In genomic region chr2:85999131-85999831, GRCh38 we compare ENCODE assay signal across 9 cellular contexts.
DNase-seq lines count a peak whose midpoint lies in the region; ATAC-seq and FAIRE-seq lines count a peak whose summit lies in the region.
"Had no signal": no experiment of that assay in that cellular context is flagged by ENCODE, and none has a peak within 500 bp of the region (broad histone marks: within the 10 kb centered on the region; RNA-seq: fewer than 3 reads in every experiment).

No MANE protein-coding gene starts in this region.

- WGBS in right cardiac atrium: 54% methylated on average over 8 of the region's 8 CpGs

- H3K4me1 ChIP-seq in right cardiac atrium (ENCODE audit: control insufficient read depth, insufficient read depth, low read length): peaks cover 36% of the 10 kb centered on the region

- H3K4me3 Mint-ChIP-seq in activated T-helper 17 cell treated with anti-CD3 and anti-CD28 coated beads, Interleukin-2, amount 50 U/mL, for 72 hours: peak overlapping the region; percentile 67

- H3K27ac ChIP-seq in right cardiac atrium (ENCODE audit: low read length): peak overlapping the region; percentile 89

- no peaks in the 10 kb centered on the region for H3K27me3 ChIP-seq in right cardiac atrium (ENCODE audit: control insufficient read depth, insufficient read depth)

- no peaks in the 10 kb centered on the region for H3K9me3 ChIP-seq in right cardiac atrium (ENCODE audit: control insufficient read depth, low read length)

- FAIRE-seq in G401.6 (lab: Jason Lieb, UNC): peak; percentile 98
- FAIRE-seq: keratinocyte had no signal

- peaks cover 20% of the 10 kb centered on the region for H3K4me1 Mint-ChIP-seq in activated T-helper 17 cell treated with anti-CD3 and anti-CD28 coated beads, Interleukin-2, amount 50 U/mL, for 72 hours

- peak overlapping the region; percentile 1 for H3K27ac Mint-ChIP-seq in activated T-helper 17 cell treated with anti-CD3 and anti-CD28 coated beads, Interleukin-2, amount 50 U/mL, for 72 hours

- H3K4me3 ChIP-seq in right cardiac atrium (ENCODE audit: low read length): no peak overlapping the region

- peak; percentile 77 to 82 for DNase-seq in Kasumi-1 (lab: John Stamatoyannopoulos, UW)
- DNase-seq in right cardiac atrium: peak in 2 of 3 donors; percentile 42 to 65
- DNase-seq in stimulated activated naive CD8-positive, alpha-beta T cell treated with anti-CD3 and anti-CD28 coated beads, Interleukin-15, Interleukin-2, amounts not matched to agents 100 U/mL and 50 U/mL, for 24 hours: peak; percentile 49
- DNase-seq in NCI-H82 (lab: John Stamatoyannopoulos, UW): no peak
- DNase-seq in NCI-H2196 treated with DMSO at 0.1 percent for 48 hours (lab: John Stamatoyannopoulos, UW; ENCODE audit: unreplicated experiment): no peak

- H3K9me3 Mint-ChIP-seq in activated T-helper 17 cell treated with anti-CD3 and anti-CD28 coated beads, Interleukin-2, amount 50 U/mL, for 72 hours: no peaks in the 10 kb centered on the region

- ATAC-seq in GM21526 (IDR thresholded peaks at IDR 0.05; ENCODE audit: low FRiP score, unreplicated experiment) (peak; percentile 78), right cardiac atrium (peak; percentile 7 to 41)
- peak; percentile 95 for ATAC-seq in activated T-helper 17 cell treated with anti-CD3 and anti-CD28 coated beads, Interleukin-2, amount 50 U/mL, for 72 hours (replicated peaks)
- ATAC-seq in stimulated activated naive CD8-positive, alpha-beta T cell treated with anti-CD3 and anti-CD28 coated beads, Interleukin-15, Interleukin-2, amounts not matched to agents 100 U/mL and 50 U/mL, for 24 hours: peak; percentile 81

- no peaks in the 10 kb centered on the region for H3K36me3 Mint-ChIP-seq in activated T-helper 17 cell treated with anti-CD3 and anti-CD28 coated beads, Interleukin-2, amount 50 U/mL, for 72 hours (ENCODE audit: low read depth)

- intact Hi-C loops in right cardiac atrium (cut with DNase I): no loop called here

- no peaks in the 10 kb centered on the region for H3K27me3 Mint-ChIP-seq in activated T-helper 17 cell treated with anti-CD3 and anti-CD28 coated beads, Interleukin-2, amount 50 U/mL, for 72 hours

Comparison
In these comparisons a context has a peak if more than half of its experiments do, and no peak if none do; other contexts are left out.
1. ATAC-seq: peak in every context shown above with its lines; median percentile 95 in activated T-helper 17 cell treated with anti-CD3 and anti-CD28 coated beads, Interleukin-2, amount 50 U/mL, for 72 hours; 81 in stimulated activated naive CD8-positive, alpha-beta T cell treated with anti-CD3 and anti-CD28 coated beads, Interleukin-15, Interleukin-2, amounts not matched to agents 100 U/mL and 50 U/mL, for 24 hours; 78 in GM21526; 24 in right cardiac atrium.
2. DNase-seq: peak in Kasumi-1 (2 of 2), right cardiac atrium (2 of 3) and stimulated activated naive CD8-positive, alpha-beta T cell treated with anti-CD3 and anti-CD28 coated beads, Interleukin-15, Interleukin-2, amounts not matched to agents 100 U/mL and 50 U/mL, for 24 hours (single experiment); none in NCI-H82 (single experiment) and NCI-H2196 treated with DMSO at 0.1 percent for 48 hours (single experiment).